ENCODE assay signal across 36 cellular contexts in the genomic region with DNA sequence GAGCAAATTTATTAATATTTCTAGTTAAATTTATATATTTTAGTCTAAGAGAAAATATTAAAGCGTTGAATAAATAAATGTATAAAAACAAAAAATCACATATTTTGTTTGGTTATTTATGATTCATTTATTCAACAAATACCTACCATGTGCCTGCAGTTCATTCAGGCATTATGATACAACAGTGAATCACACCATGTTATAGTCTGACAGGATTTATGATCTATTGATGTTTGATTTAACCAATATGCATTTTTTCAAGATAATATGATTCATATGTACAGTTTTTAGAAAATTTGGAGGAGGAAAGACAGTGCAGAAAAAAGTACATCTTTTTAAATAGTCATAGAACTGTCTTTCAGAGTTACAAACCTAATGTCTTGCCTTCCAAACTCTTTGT. TPM values are rescaled to one million over a fixed set of nuclear protein-coding genes. Genes with fewer than 3 reads are reported as not detected.
"Had no signal": no experiment of that assay in that cellular context is flagged by ENCODE, and none has a peak within 500 bp of the region (broad histone marks: within the 10 kb centered on the region; RNA-seq: fewer than 3 reads in every experiment).

No MANE protein-coding gene starts in this region.

- H3K27ac ChIP-seq: ascending aorta, PC-9, SJCRH30, SK-N-MC had no signal

- H3K27me3 ChIP-seq: ascending aorta, MG63, SJCRH30 had no signal

- H3K9me3 Mint-ChIP-seq: activated CD4-positive, alpha-beta T cell treated with anti-CD3 and anti-CD28 coated beads, Interleukin-2, amount 10 ng/mL, durations not matched to agents 7 days and 5 days; activated naive CD4-positive, alpha-beta T cell treated with anti-CD3 and anti-CD28 coated beads, Interleukin-2, amount 50 U/mL, for 24 hours; activated naive CD8-positive, alpha-beta T cell treated with anti-CD3 and anti-CD28 coated beads, Interleukin-2, amount 10 ng/mL, durations not matched to agents 7 days and 5 days; activated T-cell treated with anti-CD3 and anti-CD28 coated beads, Interleukin-2, amount 50 U/mL, for 24 hours; activated T-helper 2 cell treated with anti-CD3 and anti-CD28 coated beads, Interferon-gamma antibody, Interleukin-2, Interleukin-4, amounts not matched to agents 10 μg/mL and 5 μg/mL and 100 μg/mL, durations not matched to agents 14 hours and 24 hours and 36 hours had no signal

- H3K36me3 Mint-ChIP-seq: activated naive CD4-positive, alpha-beta T cell treated with anti-CD3 and anti-CD28 coated beads, Interleukin-2, amount 50 U/mL, for 24 hours; activated naive CD8-positive, alpha-beta T cell treated with anti-CD3 and anti-CD28 coated beads, Interleukin-2, amount 10 ng/mL, durations not matched to agents 7 days and 5 days had no signal

- DNase-seq: activated CD4-positive, alpha-beta T cell treated with anti-CD3 and anti-CD28 coated beads for 36 hours; activated CD4-positive, alpha-beta T cell treated with anti-CD3 and anti-CD28 coated beads, Interleukin-2, amount 10 ng/mL, durations not matched to agents 7 days and 5 days; activated CD4-positive, alpha-beta T cell treated with anti-CD3 and anti-CD28 coated beads, Interleukin-2, amount 50 U/mL, for 48 hours; activated CD8-positive, alpha-beta T cell treated with anti-CD3 and anti-CD28 coated beads, Interleukin-2, amount 10 ng/mL, durations not matched to agents 7 days and 5 days; activated gamma-delta T cell; activated naive CD4-positive, alpha-beta T cell treated with Interleukin-2 at 50 U/mL for 16 hours; activated naive CD8-positive, alpha-beta T cell treated with anti-CD3 and anti-CD28 coated beads, Interleukin-2, amount 10 ng/mL, durations not matched to agents 7 days and 5 days; activated T-cell treated with anti-CD3 and anti-CD28 coated beads, Interleukin-2, amount 50 U/mL, for 24 hours; amygdala; caudate nucleus; cerebellar nuclear complex; Karpas-422; KBM-7; MG63; NCI-H1048; NCI-H1436 treated with DMSO at 0.1 percent for 48 hours; NCI-H1694 treated with DMSO at 0.1 percent for 48 hours; NCI-H2029; NCI-H345; NCI-H524 treated with DMSO at 0.1 percent for 48 hours; NK-92 treated with Interleukin-12 subunit alpha and Interleukin-12 subunit beta, amount 100 ng/mL, for 24 hours; PC-9; SHP77; SJCRH30; T1000 had no signal

- ATAC-seq: activated CD4-positive, alpha-beta T cell treated with anti-CD3 and anti-CD28 coated beads for 36 hours; activated CD4-positive, CD25-positive, alpha-beta regulatory T cell treated with anti-CD3 and anti-CD28 coated beads, Interleukin-2, amount 50 U/mL, for 24 hours; activated CD8-positive, alpha-beta T cell treated with anti-CD3 and anti-CD28 coated beads, Interleukin-2, amount 10 ng/mL, durations not matched to agents 7 days and 5 days; WTC11 had no signal

- H3K36me3 ChIP-seq: ascending aorta, MG63, SJCRH30 had no signal

- H3K4me3 ChIP-seq: ascending aorta, MG63, PC-9, SJCRH30, SK-N-MC had no signal

- H3K4me1 ChIP-seq: ascending aorta, SJCRH30 had no signal

- H3K4me1 Mint-ChIP-seq: activated CD4-positive, alpha-beta T cell treated with anti-CD3 and anti-CD28 coated beads for 36 hours; activated CD4-positive, alpha-beta T cell treated with anti-CD3 and anti-CD28 coated beads, Interleukin-2, amount 10 ng/mL, durations not matched to agents 7 days and 5 days; activated naive CD4-positive, alpha-beta T cell treated with anti-CD3 and anti-CD28 coated beads, Interleukin-2, amount 50 U/mL, for 24 hours; activated naive CD8-positive, alpha-beta T cell treated with anti-CD3 and anti-CD28 coated beads, Interleukin-2, amount 10 ng/mL, durations not matched to agents 7 days and 5 days; WTC11 had no signal

- H3K9me3 ChIP-seq: ascending aorta, SJCRH30 had no signal

- FAIRE-seq: RCC 7860 had no signal

- H3K4me3 Mint-ChIP-seq: activated CD4-positive, alpha-beta T cell treated with anti-CD3 and anti-CD28 coated beads for 36 hours; activated CD4-positive, alpha-beta T cell treated with anti-CD3 and anti-CD28 coated beads, Interleukin-2, amount 10 ng/mL, durations not matched to agents 7 days and 5 days; activated CD8-positive, alpha-beta T cell treated with anti-CD3 and anti-CD28 coated beads, Interleukin-2, amount 10 ng/mL, durations not matched to agents 7 days and 5 days; activated naive CD4-positive, alpha-beta T cell treated with anti-CD3 and anti-CD28 coated beads, Interleukin-2, amount 50 U/mL, for 24 hours; activated naive CD8-positive, alpha-beta T cell treated with anti-CD3 and anti-CD28 coated beads, Interleukin-2, amount 10 ng/mL, durations not matched to agents 7 days and 5 days; activated T-cell treated with anti-CD3 and anti-CD28 coated beads, Interleukin-2, amount 50 U/mL, for 24 hours; WTC11 had no signal

- H3K27ac Mint-ChIP-seq: activated CD4-positive, alpha-beta T cell treated with anti-CD3 and anti-CD28 coated beads for 36 hours; activated CD4-positive, alpha-beta T cell treated with anti-CD3 and anti-CD28 coated beads, Interleukin-2, amount 10 ng/mL, durations not matched to agents 7 days and 5 days; activated CD8-positive, alpha-beta T cell treated with anti-CD3 and anti-CD28 coated beads, Interleukin-2, amount 10 ng/mL, durations not matched to agents 7 days and 5 days; activated naive CD4-positive, alpha-beta T cell treated with anti-CD3 and anti-CD28 coated beads, Interleukin-2, amount 50 U/mL, for 24 hours; activated naive CD8-positive, alpha-beta T cell treated with anti-CD3 and anti-CD28 coated beads, Interleukin-2, amount 10 ng/mL, durations not matched to agents 7 days and 5 days; activated T-cell treated with anti-CD3 and anti-CD28 coated beads, Interleukin-2, amount 50 U/mL, for 24 hours; activated T-helper 2 cell treated with anti-CD3 and anti-CD28 coated beads, Interferon-gamma antibody, Interleukin-2, Interleukin-4, amounts not matched to agents 10 μg/mL and 5 μg/mL and 100 μg/mL, durations not matched to agents 14 hours and 24 hours and 36 hours; WTC11 had no signal

RNA-seq across cellular contexts. Expression of gene TRIM58, which starts 7.4 kb away (rescaled TPM):
- total RNA-seq: NCI-H460, PC-9, SJCRH30 had no signal

RNA-seq across cellular contexts. Expression of gene OR11L1, which starts 7.9 kb away (rescaled TPM):
- total RNA-seq: activated CD4-positive, alpha-beta T cell treated with anti-CD3 and anti-CD28 coated beads for 36 hours; activated CD4-positive, alpha-beta T cell treated with anti-CD3 and anti-CD28 coated beads, Interleukin-2, amount 10 ng/mL, durations not matched to agents 7 days and 5 days; activated CD8-positive, alpha-beta T cell treated with anti-CD3 and anti-CD28 coated beads, Interleukin-2, amount 10 ng/mL, durations not matched to agents 7 days and 5 days; activated naive CD8-positive, alpha-beta T cell treated with anti-CD3 and anti-CD28 coated beads, Interleukin-2, amount 10 ng/mL, durations not matched to agents 7 days and 5 days; activated T-helper 2 cell treated with anti-CD3 and anti-CD28 coated beads, Interferon-gamma antibody, Interleukin-2, Interleukin-4, amounts not matched to agents 10 μg/mL and 5 μg/mL and 100 μg/mL, durations not matched to agents 14 hours and 24 hours and 36 hours; ascending aorta; NCI-H460; PC-9; SJCRH30; T-helper 1 cell treated with Interleukin-12 subunit alpha and Interleukin-12 subunit beta and Interleukin-4 antibody, amounts not matched to agents 30 ng/mL and 1 ng/mL, for 36 hours; T-helper 2 cell treated with Interferon-gamma antibody and Interleukin-4, amounts not matched to agents 100 ng/mL and 5 ng/mL, for 36 hours; WTC11 had no signal
- polyA plus RNA-seq: adipose tissue had no signal

RNA-seq across cellular contexts. Expression of gene OR14A16, which starts 25.7 kb away (rescaled TPM):
- total RNA-seq: activated CD4-positive, alpha-beta T cell treated with anti-CD3 and anti-CD28 coated beads for 36 hours; activated CD4-positive, alpha-beta T cell treated with anti-CD3 and anti-CD28 coated beads, Interleukin-2, amount 10 ng/mL, durations not matched to agents 7 days and 5 days; activated CD8-positive, alpha-beta T cell treated with anti-CD3 and anti-CD28 coated beads, Interleukin-2, amount 10 ng/mL, durations not matched to agents 7 days and 5 days; activated naive CD8-positive, alpha-beta T cell treated with anti-CD3 and anti-CD28 coated beads, Interleukin-2, amount 10 ng/mL, durations not matched to agents 7 days and 5 days; activated T-helper 2 cell treated with anti-CD3 and anti-CD28 coated beads, Interferon-gamma antibody, Interleukin-2, Interleukin-4, amounts not matched to agents 10 μg/mL and 5 μg/mL and 100 μg/mL, durations not matched to agents 14 hours and 24 hours and 36 hours; ascending aorta; NCI-H460; PC-9; SJCRH30; T-helper 1 cell treated with Interleukin-12 subunit alpha and Interleukin-12 subunit beta and Interleukin-4 antibody, amounts not matched to agents 30 ng/mL and 1 ng/mL, for 36 hours; T-helper 2 cell treated with Interferon-gamma antibody and Interleukin-4, amounts not matched to agents 100 ng/mL and 5 ng/mL, for 36 hours had no signal
- polyA plus RNA-seq: adipose tissue had no signal

RNA-seq across cellular contexts. Expression of gene OR2W3, which starts 45.8 kb away (rescaled TPM):
- total RNA-seq: activated CD4-positive, alpha-beta T cell treated with anti-CD3 and anti-CD28 coated beads for 36 hours; activated CD8-positive, alpha-beta T cell treated with anti-CD3 and anti-CD28 coated beads, Interleukin-2, amount 10 ng/mL, durations not matched to agents 7 days and 5 days; activated naive CD8-positive, alpha-beta T cell treated with anti-CD3 and anti-CD28 coated beads, Interleukin-2, amount 10 ng/mL, durations not matched to agents 7 days and 5 days; activated T-helper 2 cell treated with anti-CD3 and anti-CD28 coated beads, Interferon-gamma antibody, Interleukin-2, Interleukin-4, amounts not matched to agents 10 μg/mL and 5 μg/mL and 100 μg/mL, durations not matched to agents 14 hours and 24 hours and 36 hours; ascending aorta; NCI-H460; PC-9; SJCRH30; T-helper 1 cell treated with Interleukin-12 subunit alpha and Interleukin-12 subunit beta and Interleukin-4 antibody, amounts not matched to agents 30 ng/mL and 1 ng/mL, for 36 hours had no signal
